3 cellular contexts compared by ENCODE assay signal in genomic region chr1:45275054-45275453, GRCh38.
TF ChIP-seq lines count a peak whose summit lies in the region.

No MANE protein-coding gene starts in this region.

TF ChIP-seq in SK-N-SH, 30 proteins besides CTCF, POLR2A, EP300 and RAD21 (continued from another document):
- TF ChIP-seq REST (IDR thresholded peaks at IDR 0.05; ENCODE audit: low read depth, low read length) (no peak), USF1 (IDR thresholded peaks at IDR 0.05; ENCODE audit: borderline replicate concordance, low read depth) (no peak), IRF3 (IDR thresholded peaks at IDR 0.05; ENCODE audit: low read depth, low read length) (no peak), GATA2 (CRISPR knock-in tag; IDR thresholded peaks at IDR 0.05) (no peak), ELF1 (IDR thresholded peaks at IDR 0.05) (no peak)

TF ChIP-seq in SK-N-SH treated with all-trans-retinoic acid at 6 μM for 48 hours, 23 proteins besides CTCF, POLR2A, EP300 and RAD21 (continued from another document):
- no peak for TF ChIP-seq POU6F1 (CRISPR knock-in tag; IDR thresholded peaks at IDR 0.05; ENCODE audit: borderline replicate concordance, low read depth)
- TF ChIP-seq PATZ1 (CRISPR knock-in tag; IDR thresholded peaks at IDR 0.05; ENCODE audit: borderline replicate concordance), result no peak
- no peak for TF ChIP-seq ZFP3 (CRISPR knock-in tag; IDR thresholded peaks at IDR 0.05)
- no peak for TF ChIP-seq RARB (CRISPR knock-in tag; IDR thresholded peaks at IDR 0.05)
- no peak for TF ChIP-seq ARNTL (CRISPR knock-in tag; IDR thresholded peaks at IDR 0.05; ENCODE audit: borderline replicate concordance, low read depth)
- TF ChIP-seq TOX (CRISPR knock-in tag; IDR thresholded peaks at IDR 0.05; ENCODE audit: borderline replicate concordance), result no peak
- TF ChIP-seq CREB5 (CRISPR knock-in tag; IDR thresholded peaks at IDR 0.05; ENCODE audit: low read depth), result no peak
- TF ChIP-seq ZFP30 (CRISPR knock-in tag; IDR thresholded peaks at IDR 0.05), result no peak
- TF ChIP-seq ZNF565 (CRISPR knock-in tag; conservative IDR thresholded peaks at IDR 0.05; ENCODE audit: low read depth), result no peak
- TF ChIP-seq TCF4 (CRISPR knock-in tag; IDR thresholded peaks at IDR 0.05; ENCODE audit: borderline replicate concordance), result no peak
- TF ChIP-seq OSR1 (CRISPR knock-in tag; IDR thresholded peaks at IDR 0.05), result no peak
- TF ChIP-seq ISL1 (CRISPR knock-in tag; IDR thresholded peaks at IDR 0.05), result no peak

TF ChIP-seq in K562, 482 proteins besides CTCF, POLR2A, EP300 and RAD21 (continued from another document):
- TF ChIP-seq, protein P1, sequence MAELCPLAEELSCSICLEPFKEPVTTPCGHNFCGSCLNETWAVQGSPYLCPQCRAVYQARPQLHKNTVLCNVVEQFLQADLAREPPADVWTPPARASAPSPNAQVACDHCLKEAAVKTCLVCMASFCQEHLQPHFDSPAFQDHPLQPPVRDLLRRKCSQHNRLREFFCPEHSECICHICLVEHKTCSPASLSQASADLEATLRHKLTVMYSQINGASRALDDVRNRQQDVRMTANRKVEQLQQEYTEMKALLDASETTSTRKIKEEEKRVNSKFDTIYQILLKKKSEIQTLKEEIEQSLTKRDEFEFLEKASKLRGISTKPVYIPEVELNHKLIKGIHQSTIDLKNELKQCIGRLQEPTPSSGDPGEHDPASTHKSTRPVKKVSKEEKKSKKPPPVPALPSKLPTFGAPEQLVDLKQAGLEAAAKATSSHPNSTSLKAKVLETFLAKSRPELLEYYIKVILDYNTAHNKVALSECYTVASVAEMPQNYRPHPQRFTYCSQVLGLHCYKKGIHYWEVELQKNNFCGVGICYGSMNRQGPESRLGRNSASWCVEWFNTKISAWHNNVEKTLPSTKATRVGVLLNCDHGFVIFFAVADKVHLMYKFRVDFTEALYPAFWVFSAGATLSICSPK (IDR thresholded peaks at IDR 0.05; ENCODE audit: borderline replicate concordance), result no peak
- TF ChIP-seq L3MBTL2 (IDR thresholded peaks at IDR 0.05) (no peak), NR3C1 (CRISPR knock-in tag; IDR thresholded peaks at IDR 0.05) (no peak), SMARCE1 (IDR thresholded peaks at IDR 0.05) (no peak), HSF4 (CRISPR knock-in tag; IDR thresholded peaks at IDR 0.05; ENCODE audit: borderline replicate concordance) (no peak), OTX1 (CRISPR knock-in tag; IDR thresholded peaks at IDR 0.05) (no peak), CBX1 (IDR thresholded peaks at IDR 0.05; ENCODE audit: low read depth) (no peak), RBM22 (IDR thresholded peaks at IDR 0.05; ENCODE audit: low read depth, low read length, poor library complexity, severe bottlenecking) (no peak), HNRNPK (IDR thresholded peaks at IDR 0.05; ENCODE audit: low read depth, low read length, poor library complexity, severe bottlenecking) (no peak), ZNF507 (tag; conservative IDR thresholded peaks at IDR 0.05) (no peak), RBBP5 (IDR thresholded peaks at IDR 0.05; ENCODE audit: borderline replicate concordance, insufficient read depth, low read length, poor library complexity, severe bottlenecking) (no peak), KDM4B (IDR thresholded peaks at IDR 0.05; ENCODE audit: borderline replicate concordance in 2 of 2, low read depth in 1 of 2) (no peak)
TF ChIP-seq in K562: peak in this region for 0.
